In genomic region chr11:36376888-36377758, GRCh38 we compare ENCODE assay signal across 8 cellular contexts.
DNase-seq lines count a peak whose midpoint lies in the region; ATAC-seq, FAIRE-seq and TF ChIP-seq lines count a peak whose summit lies in the region.

No MANE protein-coding gene starts in this region.

- peak overlapping the region; percentile 85 for H3K4me2 ChIP-seq in endothelial cell of umbilical vein (ENCODE audit: insufficient read depth, low read length)

- peak; percentile 60 for ATAC-seq in GM18502 (IDR thresholded peaks at IDR 0.05; ENCODE audit: poor library complexity, unreplicated experiment)
- peak; percentile 73 for ATAC-seq in stimulated activated naive CD8-positive, alpha-beta T cell treated with anti-CD3 and anti-CD28 coated beads, Interleukin-15, Interleukin-2, amounts not matched to agents 100 U/mL and 50 U/mL, for 24 hours

- no peak overlapping the region for H3K27ac ChIP-seq in 22Rv1
- H3K27ac ChIP-seq in endothelial cell of umbilical vein (ENCODE audit: insufficient read depth, low read depth, low read length), result no peak overlapping the region

- peaks cover 10% of the 10 kb centered on the region for H3K4me1 ChIP-seq in endothelial cell of umbilical vein (ENCODE audit: control insufficient read depth, extremely low read depth, insufficient read depth, low read length)
- H3K4me1 ChIP-seq in mononuclear cell (ENCODE audit: insufficient read depth, low read length), result peaks cover 56% of the 10 kb centered on the region

- FAIRE-seq in endothelial cell of umbilical vein (lab: Jason Lieb, UNC), result peak; percentile 49

- H3K36me3 ChIP-seq in endothelial cell of umbilical vein (ENCODE audit: control insufficient read depth in 2 of 2, extremely low read depth in 1 of 2, insufficient read depth in 2 of 2, low read length in 2 of 2), result peaks cover 0 to 3% of the 10 kb centered on the region in 2 experiments

- peak; percentile 81 for TF ChIP-seq CTCF in 22Rv1 (IDR thresholded peaks at IDR 0.05)
- no peak for TF ChIP-seq CTCF in LNCaP clone FGC (IDR thresholded peaks at IDR 0.05; ENCODE audit: control insufficient read depth, extremely low read depth, insufficient read depth)
- TF ChIP-seq CTCF in endothelial cell of umbilical vein (IDR thresholded peaks at IDR 0.05; ENCODE audit: extremely low read depth in 1 of 2, insufficient read depth in 1 of 2, low read depth in 1 of 2, low read length in 2 of 2), result peak; percentile 75 to 81

- BruUV-seq in endothelial cell of umbilical vein (replicated peaks; lab: Mats Ljungman, UMichigan), result no TSS peak

- dilution Hi-C loops in endothelial cell of umbilical vein (cut with MboI; ENCODE audit: extremely low pct_ligation_motif_present, low sequenced_read_pairs), result no loop called here

- H3K9me3 ChIP-seq in endothelial cell of umbilical vein (replicated peaks; ENCODE audit: control insufficient read depth, insufficient read depth, low read length) (no peaks in the 10 kb centered on the region), mononuclear cell (ENCODE audit: low read depth, low read length) (no peaks in the 10 kb centered on the region)

- peaks cover 9% of the 10 kb centered on the region for H3K27me3 Mint-ChIP-seq in activated CD4-positive, alpha-beta memory T cell treated with anti-CD3 and anti-CD28 coated beads for 36 hours

- peaks cover 39% of the 10 kb centered on the region for H3K36me3 Mint-ChIP-seq in activated CD4-positive, alpha-beta memory T cell treated with anti-CD3 and anti-CD28 coated beads for 36 hours

- POLR2A ChIA-PET in activated CD4-positive, alpha-beta memory T cell treated with anti-CD3 and anti-CD28 coated beads for 36 hours (lab: Charles Lee), result interaction anchor here (1.0 to 2.6 kb wide), 9 partner anchors 9 to 89 kb away, joined by 3 to 20 read pairs (median 4); no protein-coding TSS in a partner anchor
- POLR2A ChIA-PET in endothelial cell of umbilical vein (lab: Charles Lee), result interaction anchor here (0.8 kb wide), 1 partner anchor 123 kb away, joined by 7 read pairs; no protein-coding TSS in a partner anchor

- no peaks in the 10 kb centered on the region for H4K20me1 ChIP-seq in endothelial cell of umbilical vein (replicated peaks; ENCODE audit: control insufficient read depth, extremely low read depth, insufficient read depth, low read length)

- H2AFZ ChIP-seq in endothelial cell of umbilical vein (ENCODE audit: low read depth, low read length), result peak overlapping the region; percentile 77

- H3K9ac ChIP-seq in endothelial cell of umbilical vein (replicated peaks; ENCODE audit: extremely low read depth, insufficient read depth, low read length), result peak overlapping the region; percentile 25

- no peaks in the 10 kb centered on the region for H3K9me3 Mint-ChIP-seq in activated CD4-positive, alpha-beta memory T cell treated with anti-CD3 and anti-CD28 coated beads for 36 hours

- intact Hi-C loops in activated CD4-positive, alpha-beta memory T cell treated with anti-CD3 and anti-CD28 coated beads for 36 hours (cut with micrococcal nuclease), result loop anchor here (1.0 to 5.0 kb wide), 6 partner anchors 17 to 130 kb away; no protein-coding TSS in a partner anchor
- intact Hi-C loops in endothelial cell of umbilical vein (cut with micrococcal nuclease), result loop anchor here (1.0 to 2.0 kb wide), 6 partner anchors 32 to 115 kb away; no protein-coding TSS in a partner anchor

- no peaks in the 10 kb centered on the region for H3K79me2 ChIP-seq in endothelial cell of umbilical vein (ENCODE audit: control insufficient read depth, insufficient read depth, low read length)

- peak overlapping the region; percentile 84 for H3K27ac Mint-ChIP-seq in activated CD4-positive, alpha-beta memory T cell treated with anti-CD3 and anti-CD28 coated beads for 36 hours

- DNase-seq in LNCaP clone FGC (ENCODE audit: low read depth), result no peak
- DNase-seq in activated CD4-positive, alpha-beta memory T cell treated with anti-CD3 and anti-CD28 coated beads for 36 hours, result peak; percentile 82
- DNase-seq in endothelial cell of umbilical vein (ENCODE audit: low read depth, low spot score), result peak; percentile 35
- DNase-seq in stimulated activated naive CD8-positive, alpha-beta T cell treated with anti-CD3 and anti-CD28 coated beads, Interleukin-15, Interleukin-2, amounts not matched to agents 100 U/mL and 50 U/mL, for 24 hours, result peak; percentile 68
- DNase-seq in NCI-H226, result no peak

- H3K4me3 ChIP-seq in LNCaP clone FGC (ENCODE audit: low read depth, low read length) (peak overlapping the region; percentile 23), endothelial cell of umbilical vein (replicated peaks in 1 of 3; ENCODE audit: insufficient read depth in 1 of 3, low read depth in 1 of 3, low read length in 3 of 3) (peak overlapping the region; percentile 53 to 74 (median 69)), mononuclear cell (ENCODE audit: low read length) (peak overlapping the region; percentile 63)

- peaks cover 43% of the 10 kb centered on the region for H3K4me1 Mint-ChIP-seq in activated CD4-positive, alpha-beta memory T cell treated with anti-CD3 and anti-CD28 coated beads for 36 hours (ENCODE audit: low read depth)

- CTCF ChIA-PET in activated CD4-positive, alpha-beta memory T cell treated with anti-CD3 and anti-CD28 coated beads for 36 hours (lab: Charles Lee), result interaction anchor here (0.6 to 6.4 kb wide), 24 partner anchors 11 to 132 kb away, joined by 3 to 40 read pairs (median 6); no protein-coding TSS in a partner anchor
- CTCF ChIA-PET in endothelial cell of umbilical vein (lab: Charles Lee), result interaction anchor here (0.9 to 6.1 kb wide), 23 partner anchors 10 to 164 kb away, joined by 3 to 61 read pairs (median 6); partner anchors contain the start of gene COMMD9

- H3K27me3 ChIP-seq in endothelial cell of umbilical vein (ENCODE audit: control insufficient read depth in 2 of 2, insufficient read depth in 2 of 2, low read length in 2 of 2) (peaks cover 19% of the 10 kb centered on the region in 2 experiments), mononuclear cell (ENCODE audit: insufficient read depth, low read length) (peaks cover 23% of the 10 kb centered on the region)

- H3K4me3 Mint-ChIP-seq in activated CD4-positive, alpha-beta memory T cell treated with anti-CD3 and anti-CD28 coated beads for 36 hours, result peak overlapping the region; percentile 92

- no peak for TF ChIP-seq POLR2A in endothelial cell of umbilical vein (IDR thresholded peaks at IDR 0.05; ENCODE audit: low read depth, low read length)

- H3K9me1 ChIP-seq in endothelial cell of umbilical vein (replicated peaks; ENCODE audit: control insufficient read depth, extremely low read depth, insufficient read depth, low read length), result no peaks in the 10 kb centered on the region

TF ChIP-seq in endothelial cell of umbilical vein, 7 proteins besides CTCF, POLR2A, EP300 and RAD21:
- TF ChIP-seq FOS (IDR thresholded peaks at IDR 0.05; ENCODE audit: borderline replicate concordance, insufficient read depth, low read length), result no peak
- TF ChIP-seq EZH2 (IDR thresholded peaks at IDR 0.05; ENCODE audit: borderline replicate concordance, low read depth, low read length, severe bottlenecking), result peak; percentile 55

Comparison
In these comparisons a context has a peak if more than half of its experiments do, and no peak if none do; other contexts are left out.
1. DNase-seq: peak in activated CD4-positive, alpha-beta memory T cell treated with anti-CD3 and anti-CD28 coated beads for 36 hours (single experiment), endothelial cell of umbilical vein (single experiment) and stimulated activated naive CD8-positive, alpha-beta T cell treated with anti-CD3 and anti-CD28 coated beads, Interleukin-15, Interleukin-2, amounts not matched to agents 100 U/mL and 50 U/mL, for 24 hours (single experiment); none in LNCaP clone FGC (single experiment) and NCI-H226 (single experiment).
2. Peak in every context shown above with its lines, with median percentiles within 50 percentile points of each other: H3K4me3 ChIP-seq.